ENCODE assay signal across 31 cellular contexts in the genomic region with DNA sequence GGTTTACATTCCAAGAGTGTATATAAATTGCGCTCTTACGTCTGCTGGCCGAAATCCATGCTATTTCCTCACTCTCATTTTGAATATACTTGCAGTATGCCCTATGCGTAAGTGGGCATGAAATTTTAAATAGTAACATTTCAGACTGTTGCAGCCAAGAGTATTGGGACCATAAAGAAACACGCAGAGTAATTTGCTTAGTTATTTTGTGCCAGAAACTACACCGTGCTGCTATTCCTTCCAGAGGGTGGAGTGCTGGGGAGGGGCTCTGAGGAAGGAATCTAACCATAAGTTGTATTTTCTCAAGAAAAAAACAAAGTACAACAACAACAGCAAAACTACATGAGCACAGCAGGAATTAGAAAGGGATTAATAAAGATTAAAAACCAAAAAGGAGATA.
"Had no signal": no experiment of that assay in that cellular context is flagged by ENCODE, and none has a peak within 500 bp of the region (broad histone marks: within the 10 kb centered on the region; RNA-seq: fewer than 3 reads in every experiment).

No MANE protein-coding gene starts in this region.

- H3K27ac ChIP-seq: ascending aorta, cardiac muscle cell, colonic mucosa, epithelial cell of prostate, esophagus squamous epithelium, heart left ventricle, WERI-Rb-1 had no signal

- H3K27ac Mint-ChIP-seq: activated B cell treated with CpG ODN at 0.5 μM for 24 hours; activated CD8-positive, alpha-beta memory T cell treated with anti-CD3 and anti-CD28 coated beads, Interleukin-2, amount 10 ng/mL, durations not matched to agents 7 days and 5 days; activated CD8-positive, alpha-beta T cell treated with anti-CD3 and anti-CD28 coated beads for 36 hours; activated naive CD4-positive, alpha-beta T cell treated with anti-CD3 and anti-CD28 coated beads, Interleukin-2, amount 10 ng/mL, durations not matched to agents 7 days and 5 days; activated naive CD4-positive, alpha-beta T cell treated with anti-CD3 and anti-CD28 coated beads, Interleukin-2, amount 50 U/mL, for 72 hours; activated naive CD8-positive, alpha-beta T cell treated with anti-CD3 and anti-CD28 coated beads, Interleukin-2, amount 10 ng/mL, durations not matched to agents 7 days and 5 days; T-helper 17 cell; T-helper 2 cell treated with Interferon-gamma antibody and Interleukin-4, amounts not matched to agents 5 μg/mL and 100 μg/mL, for 36 hours had no signal

- H3K9me3 Mint-ChIP-seq: activated B cell treated with CpG ODN at 0.5 μM for 24 hours; activated CD8-positive, alpha-beta T cell treated with anti-CD3 and anti-CD28 coated beads for 36 hours; activated naive CD8-positive, alpha-beta T cell treated with anti-CD3 and anti-CD28 coated beads, Interleukin-2, amount 10 ng/mL, durations not matched to agents 7 days and 5 days had no signal

- H3K36me3 Mint-ChIP-seq: activated CD8-positive, alpha-beta memory T cell treated with anti-CD3 and anti-CD28 coated beads, Interleukin-2, amount 10 ng/mL, durations not matched to agents 7 days and 5 days; activated naive CD4-positive, alpha-beta T cell treated with anti-CD3 and anti-CD28 coated beads, Interleukin-2, amount 10 ng/mL, durations not matched to agents 7 days and 5 days; activated naive CD4-positive, alpha-beta T cell treated with anti-CD3 and anti-CD28 coated beads, Interleukin-2, amount 50 U/mL, for 72 hours; activated naive CD8-positive, alpha-beta T cell treated with anti-CD3 and anti-CD28 coated beads, Interleukin-2, amount 10 ng/mL, durations not matched to agents 7 days and 5 days had no signal

- H3K4me1 ChIP-seq: ascending aorta, colonic mucosa, esophagus squamous epithelium, heart left ventricle had no signal

- H3K4me3 Mint-ChIP-seq: activated B cell treated with CpG ODN at 0.5 μM for 24 hours; activated CD8-positive, alpha-beta memory T cell treated with anti-CD3 and anti-CD28 coated beads, Interleukin-2, amount 10 ng/mL, durations not matched to agents 7 days and 5 days; activated CD8-positive, alpha-beta T cell treated with anti-CD3 and anti-CD28 coated beads for 36 hours; activated naive CD4-positive, alpha-beta T cell treated with anti-CD3 and anti-CD28 coated beads, Interleukin-2, amount 10 ng/mL, durations not matched to agents 7 days and 5 days; activated naive CD8-positive, alpha-beta T cell treated with anti-CD3 and anti-CD28 coated beads, Interleukin-2, amount 10 ng/mL, durations not matched to agents 7 days and 5 days; T-helper 17 cell; T-helper 2 cell treated with Interferon-gamma antibody and Interleukin-4, amounts not matched to agents 5 μg/mL and 100 μg/mL, for 36 hours had no signal

- DNase-seq: activated B cell treated with CpG ODN at 0.5 μM for 24 hours; activated CD4-positive, alpha-beta T cell treated with anti-CD3 and anti-CD28 coated beads for 48 hours; activated CD4-positive, alpha-beta T cell treated with anti-CD3 and anti-CD28 coated beads, Interleukin-2, amount 50 U/mL, for 1 hour; activated CD4-positive, alpha-beta T cell treated with anti-CD3 and anti-CD28 coated beads, Interleukin-2, amount 50 U/mL, for 48 hours; activated CD8-positive, alpha-beta memory T cell treated with anti-CD3 and anti-CD28 coated beads, Interleukin-2, amount 10 ng/mL, durations not matched to agents 7 days and 5 days; activated CD8-positive, alpha-beta memory T cell treated with anti-CD3 and anti-CD28 coated beads, Interleukin-2, amount 50 U/mL, for 4 hours; activated CD8-positive, alpha-beta T cell treated with anti-CD3 and anti-CD28 coated beads for 36 hours; activated gamma-delta T cell; activated naive CD4-positive, alpha-beta T cell; activated naive CD4-positive, alpha-beta T cell treated with anti-CD3 and anti-CD28 coated beads, Interleukin-2, amount 10 ng/mL, durations not matched to agents 7 days and 5 days; activated naive CD8-positive, alpha-beta T cell treated with anti-CD3 and anti-CD28 coated beads, Interleukin-2, amount 10 ng/mL, durations not matched to agents 7 days and 5 days; activated T-cell treated with anti-CD3 and anti-CD28 coated beads, Interleukin-2, amount 50 U/mL, for 1 hour; activated T-cell treated with anti-CD3 and anti-CD28 coated beads, Interleukin-2, amount 50 U/mL, for 48 hours; central memory CD4-positive, alpha-beta T cell; cerebellar nuclear complex; colonic mucosa; effector CD8-positive, alpha-beta T cell; esophagus squamous epithelium; foreskin fibroblast; glutamatergic neuron; heart left ventricle; T-helper 1 cell; T-helper 17 cell; T1000; WERI-Rb-1 had no signal

- H3K4me3 ChIP-seq: ascending aorta, cardiac muscle cell, colonic mucosa, esophagus squamous epithelium, heart left ventricle had no signal

- ATAC-seq: activated CD4-positive, CD25-positive, alpha-beta regulatory T cell treated with anti-CD3 and anti-CD28 coated beads, Interleukin-2, amount 50 U/mL, for 24 hours; activated CD8-positive, alpha-beta memory T cell treated with anti-CD3 and anti-CD28 coated beads, Interleukin-2, amount 10 ng/mL, durations not matched to agents 7 days and 5 days; activated CD8-positive, alpha-beta T cell treated with anti-CD3 and anti-CD28 coated beads for 36 hours; activated naive CD4-positive, alpha-beta T cell treated with anti-CD3 and anti-CD28 coated beads, Interleukin-2, amount 50 U/mL, for 72 hours; heart left ventricle; T-helper 17 cell had no signal

- H3K36me3 ChIP-seq: ascending aorta, cardiac muscle cell, colonic mucosa, esophagus squamous epithelium, heart left ventricle, WERI-Rb-1 had no signal

- H3K27me3 ChIP-seq: ascending aorta, cardiac muscle cell, colonic mucosa, esophagus squamous epithelium, heart left ventricle had no signal

- H3K4me1 Mint-ChIP-seq: activated B cell treated with CpG ODN at 0.5 μM for 24 hours; activated CD8-positive, alpha-beta memory T cell treated with anti-CD3 and anti-CD28 coated beads, Interleukin-2, amount 10 ng/mL, durations not matched to agents 7 days and 5 days; activated naive CD4-positive, alpha-beta T cell treated with anti-CD3 and anti-CD28 coated beads, Interleukin-2, amount 10 ng/mL, durations not matched to agents 7 days and 5 days; activated naive CD8-positive, alpha-beta T cell treated with anti-CD3 and anti-CD28 coated beads, Interleukin-2, amount 10 ng/mL, durations not matched to agents 7 days and 5 days; T-helper 17 cell had no signal

- H3K9me3 ChIP-seq: ascending aorta, colonic mucosa, esophagus squamous epithelium had no signal
